Comparison of ENCODE assay signal across 8 cellular contexts in genomic region chr17:57849163-57849873, GRCh38. TPM values are rescaled to one million over a fixed set of nuclear protein-coding genes. Genes with fewer than 3 reads are reported as not detected.
DNase-seq lines count a peak whose midpoint lies in the region; ATAC-seq, FAIRE-seq and TF ChIP-seq lines count a peak whose summit lies in the region.

No MANE protein-coding gene starts in this region.

- H3K4ac ChIP-seq in H1 (replicated peaks; ENCODE audit: insufficient read length, low read depth, low read length) = no peak overlapping the region

- CTCF ChIA-PET in H1 (lab: Charles Lee; ENCODE audit: partially characterized antibody) = interaction anchor here (0.9 to 17.1 kb wide), 7 partner anchors 9 to 265 kb away, joined by 3 to 384 read pairs (median 9); no protein-coding TSS in a partner anchor

- no peak overlapping the region for H2AFZ ChIP-seq in H1 (ENCODE audit: low read length)

- TF ChIP-seq EP300 in H1 (IDR thresholded peaks at IDR 0.05; ENCODE audit: borderline replicate concordance in 1 of 2, low read depth in 2 of 2, low read length in 2 of 2) = no peak

- POLR2A ChIA-PET in H1 (lab: Charles Lee; ENCODE audit: partially characterized antibody) = interaction anchor here (0.5 to 32.5 kb wide), 9 partner anchors 9 to 511 kb away, joined by 3 to 672 read pairs (median 4); partner anchors contain the start of genes SRSF1 and VEZF1

- peak overlapping the region; percentile 61 for H4K91ac ChIP-seq in H1 (replicated peaks; ENCODE audit: insufficient read length, low read length)

- H3K4me1 Mint-ChIP-seq in osteocyte (ENCODE audit: unreplicated experiment) = peaks cover 30% of the 10 kb centered on the region

- peak overlapping the region; percentile 95 for H3K4me3 Mint-ChIP-seq in osteocyte (ENCODE audit: unreplicated experiment)

- no peak overlapping the region for H3K23ac ChIP-seq in H1 (ENCODE audit: insufficient read length)

- no peak overlapping the region for H3K14ac ChIP-seq in H1 (ENCODE audit: insufficient read length)

- no peak overlapping the region for H2AK5ac ChIP-seq in H1 (ENCODE audit: low read depth, low read length)

- peaks cover 3% of the 10 kb centered on the region for H3K79me1 ChIP-seq in H1 (ENCODE audit: low read depth, low read length)

- H4K20me1 ChIP-seq in H1 (replicated peaks in 1 of 2; ENCODE audit: control insufficient read depth in 1 of 2, insufficient read depth in 2 of 2, low read length in 2 of 2) = no peaks in the 10 kb centered on the region

- peak overlapping the region; percentile 62 to 87 (median 76) for H3K9ac ChIP-seq in H1 (replicated peaks in 1 of 4; ENCODE audit: extremely low read depth in 1 of 4, low read depth in 3 of 4, low read length in 3 of 4)

- H2BK20ac ChIP-seq in H1 (ENCODE audit: low read length) = no peak overlapping the region

- H3K36me3 Mint-ChIP-seq in osteocyte (ENCODE audit: unreplicated experiment) = peaks cover 4% of the 10 kb centered on the region

- H3K56ac ChIP-seq in H1 (replicated peaks; ENCODE audit: insufficient read length, low read depth, low read length) = no peak overlapping the region

- no peak for FAIRE-seq in H1 (lab: Jason Lieb, UNC)

- H3K23me2 ChIP-seq in H1 (ENCODE audit: low read depth, low read length) = peaks cover 9% of the 10 kb centered on the region

- no peak for TF ChIP-seq CTCF in H1 (IDR thresholded peaks at IDR 0.05; ENCODE audit: control extremely low read depth in 1 of 3, insufficient read depth in 1 of 3, low read depth in 1 of 3, low read length in 3 of 3)
- TF ChIP-seq CTCF in osteocyte (IDR thresholded peaks at IDR 0.05) = no peak

- peak overlapping the region; percentile 98 for H3K27ac Mint-ChIP-seq in osteocyte (ENCODE audit: unreplicated experiment)

- no peak overlapping the region for H2BK12ac ChIP-seq in H1 (ENCODE audit: low read depth, low read length)

- H4K8ac ChIP-seq in H1 (ENCODE audit: extremely low read depth, insufficient read depth, low read length) = peak overlapping the region; percentile 93; the same call in 1 of the 2 replicates

- no peak for TF ChIP-seq RAD21 in H1 (IDR thresholded peaks at IDR 0.05 in 1 of 2, conservative IDR thresholded peaks at IDR 0.05 in 1 of 2; ENCODE audit: low read depth in 2 of 2, low read length in 2 of 2)

- no peak overlapping the region for H2BK15ac ChIP-seq in H1 (ENCODE audit: low read length)

- peaks cover 3 to 16% (median 3%) of the 10 kb centered on the region in 4 experiments; a peak in 6 of 8 replicates for H3K36me3 ChIP-seq in H1 (ENCODE audit: control insufficient read depth in 2 of 4, insufficient read depth in 4 of 4, low read length in 3 of 4)

- no peaks in the 10 kb centered on the region for H3K27me3 ChIP-seq in H1 (replicated peaks in 1 of 4; ENCODE audit: control insufficient read depth in 3 of 4, extremely low read depth in 1 of 4, insufficient read depth in 3 of 4, low read length in 3 of 4)

- peaks cover 0 to 15% of the 10 kb centered on the region in 2 experiments; a peak in 2 of 4 replicates for H3K79me2 ChIP-seq in H1 (ENCODE audit: control insufficient read depth in 1 of 2, insufficient read depth in 2 of 2, low read length in 2 of 2)

- H3K27me3 Mint-ChIP-seq in osteocyte (ENCODE audit: unreplicated experiment) = no peaks in the 10 kb centered on the region

- 33% methylated on average over 27 of the region's 27 CpGs; no CpG with 5 or more reads in 1 of the 2 experiments for WGBS in H1 (ENCODE audit: extremely low coverage in 1 of 2, insufficient coverage in 1 of 2, insufficient read length in 1 of 2, insufficient replicate concordance in 2 of 2, low coverage in 1 of 2, low lambda C conversion rate in 2 of 2, missing lambda C conversion rate in 1 of 2), 2 experiments

- no peak for TF ChIP-seq POLR2A in H1 (IDR thresholded peaks at IDR 0.05; ENCODE audit: control extremely low read depth in 1 of 2, low read depth in 2 of 2, low read length in 2 of 2)

- H3K4me1 ChIP-seq in H1 (replicated peaks in 1 of 4; ENCODE audit: control insufficient read depth in 3 of 4, insufficient read depth in 4 of 4, low read length in 3 of 4) = peaks cover 0 to 7% (median 3%) of the 10 kb centered on the region in 4 experiments; a peak in 3 of 7 replicates

- H2BK5ac ChIP-seq in H1 (ENCODE audit: low read depth, low read length) = no peak overlapping the region

- peak overlapping the region; percentile 77 for H4K5ac ChIP-seq in H1 (ENCODE audit: insufficient read length, low read depth, low read length)

- no peak overlapping the region for H2BK120ac ChIP-seq in H1 (replicated peaks; ENCODE audit: low read depth, low read length)

- H3K27ac ChIP-seq in H1 (ENCODE audit: low read depth, low read length) = no peak overlapping the region

- ATAC-seq in GM19351 (IDR thresholded peaks at IDR 0.05; ENCODE audit: unreplicated experiment) = peak; percentile 37
- no peak for ATAC-seq in GM18519 (IDR thresholded peaks at IDR 0.05; ENCODE audit: low FRiP score, unreplicated experiment)

- peak overlapping the region; percentile 90 to 91 for H3K4me2 ChIP-seq in H1 (ENCODE audit: insufficient read depth in 1 of 2, low read depth in 2 of 2, low read length in 2 of 2)

- DNase-seq in NCI-H82 (lab: John Stamatoyannopoulos, UW) (peak; percentile 92), H1 (ENCODE audit: low read depth in 1 of 2, low spot score in 2 of 2) (no peak), osteocyte (ENCODE audit: extremely low spot score, unreplicated experiment) (no peak), SKM-1 (lab: John Stamatoyannopoulos, UW; ENCODE audit: unreplicated experiment) (no peak), NCI-H1436 (lab: John Stamatoyannopoulos, UW) (no peak)
- no peak for DNase-seq in activated effector memory CD4-positive, alpha-beta T cell treated with anti-CD3 and anti-CD28 coated beads, Interleukin-2, amount 50 U/mL, for 16 hours

- no peaks in the 10 kb centered on the region for H3K9me3 Mint-ChIP-seq in osteocyte (ENCODE audit: unreplicated experiment)

- no peak overlapping the region for H3K18ac ChIP-seq in H1 (ENCODE audit: extremely low read depth, low read length)

- no peaks in the 10 kb centered on the region for H3K9me3 ChIP-seq in H1 (ENCODE audit: insufficient read depth in 2 of 2, low read depth in 1 of 2, low read length in 1 of 2)

- H3K4me3 ChIP-seq in H1 (ENCODE audit: extremely low read depth in 1 of 4, insufficient read depth in 2 of 4, low read depth in 3 of 4, low read length in 4 of 4) = peak overlapping the region; percentile 89 to 98 (median 94)

TF ChIP-seq in H1, 55 proteins besides CTCF, POLR2A, EP300 and RAD21:
- peak; percentile 94 for TF ChIP-seq SAP30 (IDR thresholded peaks at IDR 0.05; ENCODE audit: insufficient read depth, insufficient replicate concordance, low read length)
- TF ChIP-seq CTBP2 (IDR thresholded peaks at IDR 0.05; ENCODE audit: borderline replicate concordance, insufficient read depth, insufficient read length, low read length) = no peak

RNA-seq across cellular contexts. Expression of gene MRPS23, which starts 0.5 kb away (rescaled TPM):
- 60.4 and 73.4 TPM in 2 replicates for total RNA-seq in H1 (2021; fragmentation: NEBNext Ultra II Directional; extraction: Animal tissue kit (Norgen Biotek cat#: 25700))
- 32.9 and 38.6 TPM in 2 replicates for polyA plus RNA-seq in H1 (2011; rRNA removed)
- polyA plus RNA-seq in H1 (2011; cell fraction: cytosol; rRNA removed) = 68.9 TPM
- 26.0 TPM for polyA plus RNA-seq in H1 (2011; cell fraction: nucleus; rRNA removed)
- polyA plus RNA-seq in H1 (2012, experiment 1 of 2) = 64.2 to 105 TPM (median 72.5 TPM) in 4 replicates
- polyA plus RNA-seq in H1 (2012, experiment 2 of 2) = 49.1 TPM
- 25.2 TPM for polyA plus RNA-seq in H1 (2013, experiment 1 of 2)
- polyA plus RNA-seq in H1 (2013, experiment 2 of 2) = 26.2 TPM
- polyA minus RNA-seq in H1 (2011; rRNA and poly(A)+ RNA removed) = 18.4 and 25.9 TPM in 2 replicates
- 10.5 TPM for polyA minus RNA-seq in H1 (2011; cell fraction: cytosol; rRNA and poly(A)+ RNA removed)
- polyA minus RNA-seq in H1 (2011; cell fraction: nucleus; rRNA and poly(A)+ RNA removed) = 21.0 TPM
- 28.3 and 35.0 TPM in 2 replicates for total RNA-seq in osteocyte
